Comparison of ENCODE assay signal across 29 cellular contexts in genomic region chr5:477247-477646, GRCh38.
"Had no signal": no experiment of that assay in that cellular context is flagged by ENCODE, and none has a peak within 500 bp of the region (broad histone marks: within the 10 kb centered on the region; RNA-seq: fewer than 3 reads in every experiment).

No MANE protein-coding gene starts in this region.

- H3K27ac ChIP-seq: coronary artery, esophagus squamous epithelium, heart right ventricle, neural progenitor cell, ovary, right lobe of liver, testis, tibial artery had no signal

- H3K4me3 Mint-ChIP-seq: immature natural killer cell, mesothelial cell of epicardium, type B pancreatic cell had no signal

- H3K27me3 Mint-ChIP-seq: type B pancreatic cell had no signal

- H3K9ac ChIP-seq: neural progenitor cell had no signal

- H3K27ac Mint-ChIP-seq: immature natural killer cell, mesothelial cell of epicardium, naive B cell, neural progenitor cell, type B pancreatic cell had no signal

- H3K9me3 ChIP-seq: esophagus squamous epithelium, heart right ventricle, mucosa of descending colon, ovary, right lobe of liver, testis, tibial artery had no signal

- H3K4me2 ChIP-seq: neural progenitor cell had no signal

- DNase-seq: dermis blood vessel endothelial cell; effector memory CD8-positive, alpha-beta T cell; erythroblast; esophagus squamous epithelium; foreskin melanocyte; glutamatergic neuron; hippocampal formation; immature natural killer cell; islet precursor cell; mesenchymal stem cell; naive B cell; nucleus accumbens; ovary; retina; small intestine; stimulated activated CD4-positive, alpha-beta T cell treated with anti-CD3 and anti-CD28 coated beads, Interleukin-15, amount 100 ng/mL, for 24 hours; stimulated activated CD4-positive, alpha-beta T cell treated with anti-CD3 and anti-CD28 coated beads, Interleukin-2, amount 100 ng/mL, for 48 hours; stimulated activated naive CD4-positive, alpha-beta T cell treated with Interleukin-2 at 50 U/mL for 16 hours; substantia nigra; testis; tibial artery had no signal

- H3K9me3 Mint-ChIP-seq: effector memory CD8-positive, alpha-beta T cell; immature natural killer cell; mesothelial cell of epicardium; naive B cell; neural progenitor cell; type B pancreatic cell had no signal

- H3K4me3 ChIP-seq: coronary artery, heart right ventricle, mucosa of descending colon, neural progenitor cell, ovary, right lobe of liver, testis, tibial artery had no signal

- H2AFZ ChIP-seq: neural progenitor cell had no signal

- H3K36me3 Mint-ChIP-seq: immature natural killer cell, mesothelial cell of epicardium, naive B cell, neural progenitor cell, type B pancreatic cell had no signal

- ATAC-seq: effector memory CD8-positive, alpha-beta T cell; heart right ventricle; left lobe of liver; mucosa of descending colon; right lobe of liver had no signal

- H3K36me3 ChIP-seq: esophagus squamous epithelium, heart right ventricle, neural progenitor cell, ovary, right lobe of liver, tibial artery had no signal

- H3K27me3 ChIP-seq: ovary, right lobe of liver, testis had no signal
